In genomic region chr10:129500617-129501339, GRCh38 we compare ENCODE assay signal across 1 cellular context.
TF ChIP-seq lines count a peak whose summit lies in the region.

No MANE protein-coding gene starts in this region.

TF ChIP-seq in HepG2, 621 proteins besides CTCF, POLR2A, EP300 and RAD21 (continues in another document):
- TF ChIP-seq ZBTB49 (CRISPR knock-in tag; IDR thresholded peaks at IDR 0.05; ENCODE audit: borderline replicate concordance): no peak
- no peak for TF ChIP-seq SRSF4 (IDR thresholded peaks at IDR 0.05; ENCODE audit: low read depth, low read length, poor library complexity, severe bottlenecking)
- TF ChIP-seq NFE2 (CRISPR knock-in tag; IDR thresholded peaks at IDR 0.05): no peak
- peak; percentile 18; the same call in 1 of the 2 replicates for TF ChIP-seq CEBPB (IDR thresholded peaks at IDR 0.05; ENCODE audit: borderline replicate concordance, low read depth, low read length)
- no peak for TF ChIP-seq JDP2 (CRISPR knock-in tag; IDR thresholded peaks at IDR 0.05; ENCODE audit: borderline replicate concordance)
- no peak for TF ChIP-seq ZNF224 (CRISPR knock-in tag; IDR thresholded peaks at IDR 0.05)
- TF ChIP-seq ZBTB21 (CRISPR knock-in tag; IDR thresholded peaks at IDR 0.05): 0 out of 2 replicates have a peak, but pooled peaks have one; percentile 41
- TF ChIP-seq NFIB (CRISPR knock-in tag; IDR thresholded peaks at IDR 0.05; ENCODE audit: borderline replicate concordance): no peak
- TF ChIP-seq ETS1 (CRISPR knock-in tag; IDR thresholded peaks at IDR 0.05): no peak
- TF ChIP-seq NR2F6 (IDR thresholded peaks at IDR 0.05): no peak
- TF ChIP-seq NR2F6 (CRISPR knock-in tag; IDR thresholded peaks at IDR 0.05): no peak
- 0 out of 2 replicates have a peak, but pooled peaks have one; percentile 20 for TF ChIP-seq ZNF644 (CRISPR knock-in tag; IDR thresholded peaks at IDR 0.05; ENCODE audit: low read depth)
- TF ChIP-seq ZMYM3 (CRISPR knock-in tag; IDR thresholded peaks at IDR 0.05): no peak
- TF ChIP-seq ZNF737 (CRISPR knock-in tag; IDR thresholded peaks at IDR 0.05; ENCODE audit: borderline replicate concordance): no peak
- TF ChIP-seq ELF1 (CRISPR knock-in tag; IDR thresholded peaks at IDR 0.05): peak; percentile 81
- peak; percentile 76 for TF ChIP-seq HNF4A (CRISPR knock-in tag; IDR thresholded peaks at IDR 0.05)
- TF ChIP-seq AKNA (CRISPR knock-in tag; IDR thresholded peaks at IDR 0.05; ENCODE audit: borderline replicate concordance): no peak
- TF ChIP-seq HCFC1 (IDR thresholded peaks at IDR 0.05; ENCODE audit: low read depth, low read length): no peak
- TF ChIP-seq TFAP4 (IDR thresholded peaks at IDR 0.05; ENCODE audit: borderline replicate concordance, low read depth): peak; percentile 35; the same call in 1 of the 2 replicates
- TF ChIP-seq ATF7 (IDR thresholded peaks at IDR 0.05): no peak
- TF ChIP-seq ATF7 (CRISPR knock-in tag; IDR thresholded peaks at IDR 0.05): no peak
- no peak for TF ChIP-seq ATF7-NPFF (CRISPR knock-in tag; IDR thresholded peaks at IDR 0.05; ENCODE audit: low read depth)
- no peak for TF ChIP-seq ZNF101 (CRISPR knock-in tag; IDR thresholded peaks at IDR 0.05; ENCODE audit: borderline replicate concordance, low read depth)
- no peak for TF ChIP-seq ZNF775 (CRISPR knock-in tag; IDR thresholded peaks at IDR 0.05; ENCODE audit: borderline replicate concordance)
- TF ChIP-seq DRAP1 (CRISPR knock-in tag; IDR thresholded peaks at IDR 0.05): no peak
- TF ChIP-seq CCDC6 (CRISPR knock-in tag; IDR thresholded peaks at IDR 0.05): no peak
- TF ChIP-seq ELF3 (CRISPR knock-in tag; IDR thresholded peaks at IDR 0.05): peak; percentile 81
- TF ChIP-seq KLF16 (CRISPR knock-in tag; IDR thresholded peaks at IDR 0.05): no peak
- 0 out of 2 replicates have a peak, but pooled peaks have one; percentile 10 for TF ChIP-seq ARID5B (CRISPR knock-in tag; IDR thresholded peaks at IDR 0.05)
- no peak for TF ChIP-seq IRF1 (CRISPR knock-in tag; IDR thresholded peaks at IDR 0.05; ENCODE audit: low read depth)
- TF ChIP-seq E2F2 (CRISPR knock-in tag; IDR thresholded peaks at IDR 0.05; ENCODE audit: borderline replicate concordance): no peak
- no peak for TF ChIP-seq MBNL3 (CRISPR knock-in tag; conservative IDR thresholded peaks at IDR 0.05)
- TF ChIP-seq ARID4A (CRISPR knock-in tag; IDR thresholded peaks at IDR 0.05; ENCODE audit: borderline replicate concordance): peak; percentile 15; the same call in 1 of the 2 replicates
- no peak for TF ChIP-seq SKI (IDR thresholded peaks at IDR 0.05; ENCODE audit: partially characterized antibody)
- no peak for TF ChIP-seq FOXA1 (IDR thresholded peaks at IDR 0.05)
- TF ChIP-seq FOXA1 (CRISPR knock-in tag; IDR thresholded peaks at IDR 0.05): no peak
- 0 out of 2 replicates have a peak, but pooled peaks have one; percentile 50 for TF ChIP-seq PPARG (CRISPR knock-in tag; conservative IDR thresholded peaks at IDR 0.05)
- no peak for TF ChIP-seq ZSCAN5A (CRISPR knock-in tag; IDR thresholded peaks at IDR 0.05; ENCODE audit: borderline replicate concordance)
- TF ChIP-seq MTA1 (CRISPR knock-in tag; IDR thresholded peaks at IDR 0.05; ENCODE audit: borderline replicate concordance): no peak
